Comparison of ENCODE assay signal across 19 cellular contexts in the genomic region with DNA sequence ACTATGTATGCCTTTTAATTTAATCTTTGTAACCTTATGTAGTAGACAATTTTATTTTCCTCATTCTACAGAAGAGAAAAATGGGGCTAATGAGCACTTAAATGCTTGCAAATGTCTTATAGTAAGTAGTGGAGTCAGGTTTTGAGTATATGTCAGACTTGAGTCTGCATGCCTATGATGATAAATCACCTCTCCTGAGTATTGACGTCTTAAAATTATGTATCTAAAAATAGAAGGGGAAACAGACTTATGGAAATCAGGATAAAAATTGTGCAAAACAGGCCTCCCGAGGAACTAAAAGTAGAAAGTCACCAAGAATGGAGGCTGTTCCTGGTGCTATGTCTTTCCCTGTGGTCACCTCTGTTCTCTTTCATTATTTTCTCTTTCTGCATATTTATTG.
"Had no signal": no experiment of that assay in that cellular context is flagged by ENCODE, and none has a peak within 500 bp of the region (broad histone marks: within the 10 kb centered on the region; RNA-seq: fewer than 3 reads in every experiment).

No MANE protein-coding gene starts in this region.

- H3K4me3 ChIP-seq: ascending aorta, gastrocnemius medialis, neural progenitor cell, psoas muscle, skin epidermis, stomach had no signal

- H3K4me3 Mint-ChIP-seq: activated CD4-positive, alpha-beta T cell treated with anti-CD3 and anti-CD28 coated beads, Interleukin-2, amount 10 ng/mL, durations not matched to agents 24 days and 14 days; activated CD8-positive, alpha-beta T cell treated with anti-CD3 and anti-CD28 coated beads for 36 hours; activated naive CD4-positive, alpha-beta T cell treated with anti-CD3 and anti-CD28 coated beads for 36 hours; activated T-cell treated with anti-CD3 and anti-CD28 coated beads, Interleukin-2, amount 50 U/mL, for 24 hours; neural progenitor cell; type B pancreatic cell had no signal

- H3K36me3 ChIP-seq: ascending aorta, gastrocnemius medialis, neural progenitor cell had no signal

- H3K4me1 ChIP-seq: ascending aorta, gastrocnemius medialis, neural progenitor cell, stomach had no signal

- H3K4me1 Mint-ChIP-seq: neural progenitor cell had no signal

- DNase-seq: activated CD4-positive, alpha-beta T cell treated with anti-CD3 and anti-CD28 coated beads, Interleukin-2, amount 10 ng/mL, durations not matched to agents 24 days and 14 days; activated CD8-positive, alpha-beta T cell treated with anti-CD3 and anti-CD28 coated beads for 36 hours; activated naive CD4-positive, alpha-beta T cell treated with anti-CD3 and anti-CD28 coated beads for 36 hours; activated T-cell treated with anti-CD3 and anti-CD28 coated beads, Interleukin-2, amount 50 U/mL, for 24 hours; gastrocnemius medialis; head of caudate nucleus; kidney; midbrain; psoas muscle; right cardiac atrium; SK-N-SH; stomach; T-helper 9 cell had no signal

- H3K27me3 ChIP-seq: ascending aorta, gastrocnemius medialis, neural progenitor cell, stomach had no signal

- H3K27me3 Mint-ChIP-seq: activated CD4-positive, alpha-beta T cell treated with anti-CD3 and anti-CD28 coated beads, Interleukin-2, amount 10 ng/mL, durations not matched to agents 24 days and 14 days; activated CD8-positive, alpha-beta T cell treated with anti-CD3 and anti-CD28 coated beads for 36 hours; activated T-cell treated with anti-CD3 and anti-CD28 coated beads, Interleukin-2, amount 50 U/mL, for 24 hours; type B pancreatic cell had no signal

- H3K9me3 ChIP-seq: gastrocnemius medialis, psoas muscle, SK-N-SH had no signal

- H3K27ac Mint-ChIP-seq: activated CD4-positive, alpha-beta T cell treated with anti-CD3 and anti-CD28 coated beads, Interleukin-2, amount 10 ng/mL, durations not matched to agents 24 days and 14 days; activated CD8-positive, alpha-beta T cell treated with anti-CD3 and anti-CD28 coated beads for 36 hours; activated naive CD4-positive, alpha-beta T cell treated with anti-CD3 and anti-CD28 coated beads for 36 hours; activated T-cell treated with anti-CD3 and anti-CD28 coated beads, Interleukin-2, amount 50 U/mL, for 24 hours; activated T-helper 2 cell treated with anti-CD3 and anti-CD28 coated beads, Interferon-gamma antibody, Interleukin-2, Interleukin-4, amounts not matched to agents 10 μg/mL and 5 μg/mL and 100 μg/mL, durations not matched to agents 14 hours and 24 hours and 36 hours; neural progenitor cell; type B pancreatic cell had no signal

- H3K9me3 Mint-ChIP-seq: type B pancreatic cell had no signal

- H3K36me3 Mint-ChIP-seq: type B pancreatic cell had no signal

- ATAC-seq: activated CD8-positive, alpha-beta T cell treated with anti-CD3 and anti-CD28 coated beads for 36 hours; gastrocnemius medialis; left lobe of liver; psoas muscle; right cardiac atrium had no signal

- H3K27ac ChIP-seq: ascending aorta, gastrocnemius medialis, neural progenitor cell, psoas muscle, skin epidermis, stomach had no signal
